ENCODE assay signal across 1 cellular context in genomic region chr3:151305778-151306157, GRCh38.
TF ChIP-seq lines count a peak whose summit lies in the region.

No MANE protein-coding gene starts in this region.

TF ChIP-seq in GM23338, 12 proteins besides CTCF, POLR2A, EP300 and RAD21:
- no peak for TF ChIP-seq ZNF462 (CRISPR knock-in tag; IDR thresholded peaks at IDR 0.05)
